In the genomic region with DNA sequence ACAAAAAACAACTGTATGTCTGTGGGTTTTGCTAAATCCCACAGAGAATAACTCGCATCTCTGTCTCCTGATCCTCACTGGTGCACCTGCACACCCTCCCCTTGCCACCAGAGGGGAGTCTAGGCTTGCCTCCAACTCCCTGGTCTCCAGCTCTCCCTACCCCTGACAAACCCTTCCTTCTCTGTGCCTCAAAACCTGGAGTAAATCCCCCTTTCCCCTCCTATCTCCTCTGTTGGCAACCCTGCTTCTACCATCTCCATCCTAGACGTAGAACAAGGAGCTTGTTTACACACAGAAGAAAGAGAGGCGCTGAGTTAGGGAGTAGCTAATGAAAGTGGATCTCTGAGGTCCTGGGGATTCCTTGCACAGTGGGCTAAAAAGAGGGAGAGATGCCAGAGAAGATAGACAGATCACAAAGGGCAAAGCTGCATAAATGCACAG, we compare ENCODE assay signal across 8 cellular contexts. TPM values are rescaled to one million over a fixed set of nuclear protein-coding genes. Genes with fewer than 3 reads are reported as not detected.
A peak's percentile ranks its signal among the peaks of the same experiment; 100 is the strongest.
DNase-seq lines count a peak whose midpoint lies in the region; ATAC-seq and TF ChIP-seq lines count a peak whose summit lies in the region.

No MANE protein-coding gene starts in this region.

- no peak for TF ChIP-seq EP300 in stomach (IDR thresholded peaks at IDR 0.05)

- intact Hi-C loops in dorsolateral prefrontal cortex (cut with DNase I) (loop anchor here (5.0 kb wide), 3 partner anchors 85 to 140 kb away; partner anchors contain the start of gene PVRIG (in 1 of the 2)), stomach (cut with DNase I; ENCODE audit: low total_unique reads) (loop anchor here (10.0 kb wide), 1 partner anchor 82 kb away; the partner anchor contains the start of gene PVRIG)

- H3K36me3 ChIP-seq in stomach, result no peaks in the 10 kb centered on the region

- peaks cover 15% of the 10 kb centered on the region for H3K4me1 Mint-ChIP-seq in memory B cell

- CTCF ChIA-PET in GM10248 (lab: Yijun Ruan, JAX), result interaction anchor here (0.6 to 8.0 kb wide), 42 partner anchors 10 to 427 kb away, joined by 3 to 114 read pairs (median 4); partner anchors contain the start of genes AP4M1, GAL3ST4, LAMTOR4 and MCM7

- H3K4me3 ChIP-seq in dorsolateral prefrontal cortex, result peak overlapping the region in 1 of 59 donors; percentile 6
- H3K4me3 ChIP-seq in stomach, result no peak overlapping the region

- TF ChIP-seq POLR2A in stomach (IDR thresholded peaks at IDR 0.05), result no peak

- H3K27ac Mint-ChIP-seq in memory B cell, result no peak overlapping the region

- H3K27me3 Mint-ChIP-seq in memory B cell, result no peaks in the 10 kb centered on the region

- no peaks in the 10 kb centered on the region for H3K36me3 Mint-ChIP-seq in memory B cell

- peaks cover 20 to 41% (median 27%) of the 10 kb centered on the region in 4 donors for H3K4me1 ChIP-seq in stomach

- ATAC-seq in HG03095 (IDR thresholded peaks at IDR 0.05; ENCODE audit: unreplicated experiment) (peak; percentile 62), memory B cell (ENCODE audit: low read depth) (peak; percentile 85), HG03196 (IDR thresholded peaks at IDR 0.05; ENCODE audit: unreplicated experiment) (no peak)

- H3K9me3 ChIP-seq in stomach, result no peaks in the 10 kb centered on the region

- no peaks in the 10 kb centered on the region for H3K27me3 ChIP-seq in dorsolateral prefrontal cortex
- no peaks in the 10 kb centered on the region for H3K27me3 ChIP-seq in stomach

- WGBS in stomach, 5 donors, result 13 to 23% (median 20%) methylated on average over 3 of the region's 3 CpGs

- H3K4me3 Mint-ChIP-seq in memory B cell, result peak overlapping the region; percentile 30

- TF ChIP-seq CTCF in GM10248 (IDR thresholded peaks at IDR 0.05; ENCODE audit: control extremely low read depth, extremely low read depth, low read depth, missing control alignments) (peak; percentile 97), dorsolateral prefrontal cortex (IDR thresholded peaks at IDR 0.05 in 54 of 56, conservative IDR thresholded peaks at IDR 0.05 in 2 of 56; ENCODE audit: low read depth in 1 of 56, partially characterized antibody in 56 of 56) (peak; percentile 21 to 80 (median 67)), stomach (IDR thresholded peaks at IDR 0.05) (peak in 5 of 7 experiments; percentile 72 to 97 (median 82))

- POLR2A ChIA-PET in GM10248 (lab: Yijun Ruan, JAX), result interaction anchor here (1.0 kb wide), 1 partner anchor 297 kb away, joined by 3 read pairs; the partner anchor contains the start of gene MEPCE

- peak overlapping the region in 3 of 59 donors; percentile 15 to 31 (median 16) for H3K27ac ChIP-seq in dorsolateral prefrontal cortex
- no peak overlapping the region for H3K27ac ChIP-seq in stomach

- H3K9me3 Mint-ChIP-seq in memory B cell, result no peaks in the 10 kb centered on the region

- DNase-seq in GM10248 (ENCODE audit: extremely low spot score) (peak; percentile 81), NCI-H446 (lab: John Stamatoyannopoulos, UW) (peak; percentile 7 to 59), dorsolateral prefrontal cortex (peak in 5 of 10 donors; percentile 26 to 59 (median 38)), memory B cell (ENCODE audit: low spot score in 2 of 2) (peak; percentile 55 to 63), stomach (peak; percentile 72)
- DNase-seq in activated CD4-positive, alpha-beta T cell treated with anti-CD3 and anti-CD28 coated beads for 24 hours (ENCODE audit: low read depth in 2 of 2), result peak; percentile 36 to 38

RNA-seq across cellular contexts. Expression of gene MBLAC1, which starts 6.0 kb away (rescaled TPM):
- 10 to 100 TPM in 78 of 120 experiments, 1 to 10 TPM in 42; 5.6 to 16.5 (median 11.0) TPM for total RNA-seq in dorsolateral prefrontal cortex
- total RNA-seq in stomach, result 1 to 10 TPM in 2 of 5 donors, not detected in 3; 1.3 to 6.1 TPM
- polyA plus RNA-seq in stomach, result 1 to 10 TPM; 1.3 to 4.2 (median 1.7) TPM

RNA-seq across cellular contexts. Expression of gene CNPY4, which starts 13.3 kb away (rescaled TPM):
- total RNA-seq in dorsolateral prefrontal cortex (10 to 100 TPM in 119 of 120 experiments, 1 to 10 TPM in 1; 9.7 to 27.8 (median 16.8) TPM), stomach (10 to 100 TPM in 2 of 5 donors, 1 to 10 TPM in 1, under 1 TPM in 2; 0.45 to 10.6 (median 7.1) TPM)
- 1 to 10 TPM; 5.7 to 6.3 (median 5.8) TPM for polyA plus RNA-seq in stomach

RNA-seq across cellular contexts. Expression of gene TAF6, which starts 13.6 kb away (rescaled TPM):
- total RNA-seq in dorsolateral prefrontal cortex (10 to 100 TPM; 46.6 to 98.0 (median 72.6) TPM), stomach (100 to 1,000 TPM in 1 of 5 donors, 10 to 100 TPM in 4; 15.4 to 106 (median 33.8) TPM)
- polyA plus RNA-seq in stomach, result 10 to 100 TPM; 22.0 to 29.8 (median 24.8) TPM

RNA-seq across cellular contexts. Expression of gene LAMTOR4, which starts 16.0 kb away (rescaled TPM):
- 100 to 1,000 TPM in 106 of 120 experiments, 10 to 100 TPM in 14; 88.6 to 150 (median 113) TPM for total RNA-seq in dorsolateral prefrontal cortex
- 100 to 1,000 TPM in 3 of 5 donors, 10 to 100 TPM in 2; 26.3 to 889 (median 159) TPM for total RNA-seq in stomach
- polyA plus RNA-seq in stomach, result 100 to 1,000 TPM; 307 to 476 (median 334) TPM

RNA-seq across cellular contexts. Expression of gene TRAPPC14, which starts 25.8 kb away (rescaled TPM):
- total RNA-seq in dorsolateral prefrontal cortex, result 10 to 100 TPM; 16.3 to 52.5 (median 30.3) TPM
- total RNA-seq in stomach, result 10 to 100 TPM; 16.2 to 33.3 (median 28.6) TPM
- polyA plus RNA-seq in stomach, result 10 to 100 TPM; 10.7 to 17.2 (median 11.4) TPM
